Comparison of ENCODE assay signal across 1 cellular context in the genomic region with DNA sequence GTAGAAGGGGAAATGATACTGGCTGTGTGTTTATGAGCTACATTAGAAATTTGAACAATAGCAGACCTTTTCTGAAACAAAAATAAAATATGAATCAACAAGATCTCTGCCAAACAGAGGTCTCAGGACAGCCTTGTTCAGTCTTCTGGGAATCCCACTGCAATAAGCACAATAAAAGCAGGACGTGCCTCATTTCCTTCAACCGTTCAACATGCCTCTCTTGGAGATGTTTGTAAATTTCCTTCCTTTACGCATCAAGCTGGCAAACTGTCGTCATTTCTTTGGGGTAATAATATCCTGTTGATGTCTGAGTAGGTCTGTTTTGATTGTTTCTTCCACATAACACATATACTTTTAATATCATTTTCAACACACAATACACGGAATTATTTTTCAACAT.
TF ChIP-seq lines count a peak whose summit lies in the region.

No MANE protein-coding gene starts in this region.

TF ChIP-seq in GM12878, 131 proteins besides CTCF, POLR2A, EP300 and RAD21 (continued from another document):
- TF ChIP-seq, protein P1, sequence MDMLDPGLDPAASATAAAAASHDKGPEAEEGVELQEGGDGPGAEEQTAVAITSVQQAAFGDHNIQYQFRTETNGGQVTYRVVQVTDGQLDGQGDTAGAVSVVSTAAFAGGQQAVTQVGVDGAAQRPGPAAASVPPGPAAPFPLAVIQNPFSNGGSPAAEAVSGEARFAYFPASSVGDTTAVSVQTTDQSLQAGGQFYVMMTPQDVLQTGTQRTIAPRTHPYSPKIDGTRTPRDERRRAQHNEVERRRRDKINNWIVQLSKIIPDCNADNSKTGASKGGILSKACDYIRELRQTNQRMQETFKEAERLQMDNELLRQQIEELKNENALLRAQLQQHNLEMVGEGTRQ (IDR thresholded peaks at IDR 0.05; ENCODE audit: borderline replicate concordance, low read depth, low read length) = no peak
- TF ChIP-seq FOXK2 (IDR thresholded peaks at IDR 0.05) (no peak), ATF7 (IDR thresholded peaks at IDR 0.05; ENCODE audit: low read depth) (no peak), CEBPB (IDR thresholded peaks at IDR 0.05; ENCODE audit: borderline replicate concordance in 1 of 2, low read depth in 2 of 2, low read length in 2 of 2) (no peak), LARP7 (IDR thresholded peaks at IDR 0.05) (no peak), HCFC1 (IDR thresholded peaks at IDR 0.05; ENCODE audit: low read length) (no peak), STAT1 (conservative IDR thresholded peaks at IDR 0.05) (no peak), CHD4 (IDR thresholded peaks at IDR 0.05) (no peak), IRF4 (IDR thresholded peaks at IDR 0.05; ENCODE audit: low read depth, low read length) (no peak)
- TF ChIP-seq, protein P2, sequence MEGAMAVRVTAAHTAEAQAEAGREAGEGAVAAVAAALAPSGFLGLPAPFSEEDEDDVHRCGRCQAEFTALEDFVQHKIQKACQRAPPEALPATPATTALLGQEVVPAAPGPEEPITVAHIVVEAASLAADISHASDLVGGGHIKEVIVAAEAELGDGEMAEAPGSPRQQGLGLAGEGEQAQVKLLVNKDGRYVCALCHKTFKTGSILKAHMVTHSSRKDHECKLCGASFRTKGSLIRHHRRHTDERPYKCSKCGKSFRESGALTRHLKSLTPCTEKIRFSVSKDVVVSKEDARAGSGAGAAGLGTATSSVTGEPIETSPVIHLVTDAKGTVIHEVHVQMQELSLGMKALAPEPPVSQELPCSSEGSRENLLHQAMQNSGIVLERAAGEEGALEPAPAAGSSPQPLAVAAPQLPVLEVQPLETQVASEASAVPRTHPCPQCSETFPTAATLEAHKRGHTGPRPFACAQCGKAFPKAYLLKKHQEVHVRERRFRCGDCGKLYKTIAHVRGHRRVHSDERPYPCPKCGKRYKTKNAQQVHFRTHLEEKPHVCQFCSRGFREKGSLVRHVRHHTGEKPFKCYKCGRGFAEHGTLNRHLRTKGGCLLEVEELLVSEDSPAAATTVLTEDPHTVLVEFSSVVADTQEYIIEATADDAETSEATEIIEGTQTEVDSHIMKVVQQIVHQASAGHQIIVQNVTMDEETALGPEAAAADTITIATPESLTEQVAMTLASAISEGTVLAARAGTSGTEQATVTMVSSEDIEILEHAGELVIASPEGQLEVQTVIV (IDR thresholded peaks at IDR 0.05; ENCODE audit: borderline replicate concordance, partially characterized antibody) = no peak
